ENCODE assay signal across 13 cellular contexts in genomic region chr11:119782673-119783072, GRCh38. TPM values are rescaled to one million over a fixed set of nuclear protein-coding genes. Genes with fewer than 3 reads are reported as not detected.
DNase-seq lines count a peak whose midpoint lies in the region; ATAC-seq and TF ChIP-seq lines count a peak whose summit lies in the region.
"Had no signal": no experiment of that assay in that cellular context is flagged by ENCODE, and none has a peak within 500 bp of the region (broad histone marks: within the 10 kb centered on the region; RNA-seq: fewer than 3 reads in every experiment).

No MANE protein-coding gene starts in this region.

- TF ChIP-seq CTCF in astrocyte of the spinal cord (IDR thresholded peaks at IDR 0.05; ENCODE audit: low read depth, low read length) (no peak), lower lobe of right lung (IDR thresholded peaks at IDR 0.05) (no peak), vagina (IDR thresholded peaks at IDR 0.05) (no peak)

- TF ChIP-seq POLR2A in vagina (IDR thresholded peaks at IDR 0.05): no peak

- H3K27me3 ChIP-seq in H7 (ENCODE audit: control insufficient read depth, insufficient read depth, low read length) (no peaks in the 10 kb centered on the region), lower lobe of right lung (ENCODE audit: low read depth) (peaks cover 13% of the 10 kb centered on the region), vagina (no peaks in the 10 kb centered on the region)

- H3K4me3 Mint-ChIP-seq in activated T-helper 17 cell treated with anti-CD3 and anti-CD28 coated beads, Interleukin-2, amount 50 U/mL, for 72 hours: no peak overlapping the region

- DNase-seq in AG08396 (ENCODE audit: low spot score): peak; percentile 28
- peak; percentile 69 for DNase-seq in H7
- peak; percentile 20 for DNase-seq in astrocyte of the spinal cord (ENCODE audit: low read depth, low spot score)
- DNase-seq in lower lobe of right lung: peak; percentile 7
- DNase-seq in vagina (ENCODE audit: extremely low spot score in 2 of 2): no peak
- DNase-seq: activated CD4-positive, alpha-beta T cell treated with anti-CD3 and anti-CD28 coated beads for 1 hour; activated T-cell treated with anti-CD3 and anti-CD28 coated beads, Interleukin-2, amount 50 U/mL, for 48 hours; DND-41; NCI-H187; NCI-H748 treated with DMSO at 0.1 percent for 48 hours had no signal

- H3K4me1 ChIP-seq in lower lobe of right lung: no peaks in the 10 kb centered on the region
- H3K4me1 ChIP-seq in vagina: no peaks in the 10 kb centered on the region

- no peak overlapping the region for H3K27ac Mint-ChIP-seq in activated T-helper 17 cell treated with anti-CD3 and anti-CD28 coated beads, Interleukin-2, amount 50 U/mL, for 72 hours

- in situ Hi-C loops in astrocyte of the spinal cord (cut with HindIII; ENCODE audit: low sequenced_read_pairs): no loop called here

- no peaks in the 10 kb centered on the region for H3K4me1 Mint-ChIP-seq in activated T-helper 17 cell treated with anti-CD3 and anti-CD28 coated beads, Interleukin-2, amount 50 U/mL, for 72 hours

- H3K36me3 Mint-ChIP-seq in activated T-helper 17 cell treated with anti-CD3 and anti-CD28 coated beads, Interleukin-2, amount 50 U/mL, for 72 hours (ENCODE audit: low read depth): no peaks in the 10 kb centered on the region

- no peak for ATAC-seq in lower lobe of right lung
- ATAC-seq in HG02588 (IDR thresholded peaks at IDR 0.05; ENCODE audit: unreplicated experiment): no peak
- no peak for ATAC-seq in activated T-helper 17 cell treated with anti-CD3 and anti-CD28 coated beads, Interleukin-2, amount 50 U/mL, for 72 hours (replicated peaks)
- ATAC-seq in GM18519 (IDR thresholded peaks at IDR 0.05; ENCODE audit: low FRiP score, unreplicated experiment): no peak

- H3K4me3 ChIP-seq in H7 (ENCODE audit: insufficient read depth, low read depth, low read length) (no peak overlapping the region), astrocyte of the spinal cord (ENCODE audit: low read depth, low read length) (no peak overlapping the region), lower lobe of right lung (no peak overlapping the region), vagina (no peak overlapping the region)

- peaks cover 24% of the 10 kb centered on the region for H3K27me3 Mint-ChIP-seq in activated T-helper 17 cell treated with anti-CD3 and anti-CD28 coated beads, Interleukin-2, amount 50 U/mL, for 72 hours

- H3K9me3 ChIP-seq in lower lobe of right lung (no peaks in the 10 kb centered on the region), vagina (no peaks in the 10 kb centered on the region)

- intact Hi-C loops in lower lobe of right lung (cut with DNase I) (no loop called here), vagina (cut with DNase I) (no loop called here)

- H3K27ac ChIP-seq in lower lobe of right lung (no peak overlapping the region), vagina (no peak overlapping the region)

- H3K9me3 Mint-ChIP-seq in activated T-helper 17 cell treated with anti-CD3 and anti-CD28 coated beads, Interleukin-2, amount 50 U/mL, for 72 hours: no peaks in the 10 kb centered on the region

- H3K36me3 ChIP-seq in H7 (replicated peaks; ENCODE audit: control insufficient read depth, insufficient read depth, low read length) (no peaks in the 10 kb centered on the region), lower lobe of right lung (no peaks in the 10 kb centered on the region), vagina (no peaks in the 10 kb centered on the region)

RNA-seq across cellular contexts. Expression of gene NECTIN1, which starts 53.7 kb away (rescaled TPM):
- 20.9 and 24.6 TPM in 2 replicates for total RNA-seq in H7 (2014; rRNA removed; shearing (Covaris generic))
- total RNA-seq in lower lobe of right lung (9.1 TPM), vagina (58.2 TPM)
- total RNA-seq in activated T-helper 17 cell treated with anti-CD3 and anti-CD28 coated beads, Interleukin-2, amount 50 U/mL, for 72 hours: 1 to 10 TPM in 1 of 2 donors, under 1 TPM in 1; 0.78 to 2.3 TPM

Comparison
In these comparisons a context has a peak if more than half of its experiments do, and no peak if none do; other contexts are left out.
1. DNase-seq: peak in AG08396 (single experiment), H7 (single experiment), astrocyte of the spinal cord (single experiment) and lower lobe of right lung (single experiment); none in vagina (0 of 2).